Comparison of ENCODE assay signal across 1 cellular context in the genomic region with DNA sequence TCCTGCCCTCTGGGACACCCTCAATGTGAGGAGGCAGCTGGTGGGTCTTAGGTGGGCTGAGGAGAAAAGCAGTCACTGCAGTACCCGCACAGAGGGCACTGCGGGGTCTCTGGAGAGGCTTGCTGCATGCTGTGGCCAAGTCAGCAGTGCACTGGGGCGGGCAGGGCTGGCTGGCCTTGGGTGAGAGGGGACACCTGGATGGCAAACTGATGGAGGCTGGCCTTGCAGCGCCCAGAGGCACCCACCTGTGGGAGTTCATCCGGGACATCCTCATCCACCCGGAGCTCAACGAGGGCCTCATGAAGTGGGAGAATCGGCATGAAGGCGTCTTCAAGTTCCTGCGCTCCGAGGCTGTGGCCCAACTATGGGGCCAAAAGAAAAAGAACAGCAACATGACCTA.
TF ChIP-seq lines count a peak whose summit lies in the region.

No MANE protein-coding gene starts in this region.

TF ChIP-seq in HepG2, 621 proteins besides CTCF, POLR2A, EP300 and RAD21:
- TF ChIP-seq, protein P1, sequence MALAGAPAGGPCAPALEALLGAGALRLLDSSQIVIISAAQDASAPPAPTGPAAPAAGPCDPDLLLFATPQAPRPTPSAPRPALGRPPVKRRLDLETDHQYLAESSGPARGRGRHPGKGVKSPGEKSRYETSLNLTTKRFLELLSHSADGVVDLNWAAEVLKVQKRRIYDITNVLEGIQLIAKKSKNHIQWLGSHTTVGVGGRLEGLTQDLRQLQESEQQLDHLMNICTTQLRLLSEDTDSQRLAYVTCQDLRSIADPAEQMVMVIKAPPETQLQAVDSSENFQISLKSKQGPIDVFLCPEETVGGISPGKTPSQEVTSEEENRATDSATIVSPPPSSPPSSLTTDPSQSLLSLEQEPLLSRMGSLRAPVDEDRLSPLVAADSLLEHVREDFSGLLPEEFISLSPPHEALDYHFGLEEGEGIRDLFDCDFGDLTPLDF (CRISPR knock-in tag; IDR thresholded peaks at IDR 0.05), result no peak
- peak; percentile 45; the same call in 1 of the 2 replicates for TF ChIP-seq RBFOX2 (IDR thresholded peaks at IDR 0.05; ENCODE audit: low read depth, low read length)
TF ChIP-seq in HepG2: peak in this region for 1.
